ENCODE assay signal across 23 cellular contexts in the genomic region with DNA sequence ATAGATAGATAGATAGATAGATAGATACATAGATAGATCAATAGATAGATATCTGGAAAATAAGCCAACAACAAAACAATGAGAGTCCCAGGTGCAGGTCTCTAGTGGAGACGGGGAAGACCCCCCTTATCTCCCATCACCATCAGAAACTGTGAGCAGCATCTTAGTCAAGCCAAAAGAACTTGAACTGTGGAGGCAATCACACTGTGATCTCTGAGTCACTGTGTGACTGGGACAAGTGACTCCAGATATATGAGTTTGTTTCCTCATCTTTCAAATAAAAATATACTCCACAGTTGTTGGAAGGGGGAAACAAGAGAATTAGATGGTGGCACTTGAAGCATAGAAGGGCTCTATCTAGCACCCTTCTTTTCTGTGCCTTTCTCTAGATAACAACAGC. TPM values are rescaled to one million over a fixed set of nuclear protein-coding genes. Genes with fewer than 3 reads are reported as not detected.
"Had no signal": no experiment of that assay in that cellular context is flagged by ENCODE, and none has a peak within 500 bp of the region (broad histone marks: within the 10 kb centered on the region; RNA-seq: fewer than 3 reads in every experiment).

No MANE protein-coding gene starts in this region.

- H3K36me3 ChIP-seq: esophagus squamous epithelium, gastroesophageal sphincter, stomach, suprapubic skin, tibial nerve had no signal

- H3K4me1 ChIP-seq: esophagus squamous epithelium, gastroesophageal sphincter, parathyroid adenoma, stomach, suprapubic skin had no signal

- H2AFZ ChIP-seq: parathyroid adenoma had no signal

- H3K9ac ChIP-seq: parathyroid adenoma had no signal

- H3K4me3 ChIP-seq: coronary artery, esophagus squamous epithelium, gastroesophageal sphincter, stomach, suprapubic skin, tibial nerve had no signal

- ATAC-seq: activated CD8-positive, alpha-beta memory T cell treated with anti-CD3 and anti-CD28 coated beads, Interleukin-2, amount 10 ng/mL, durations not matched to agents 7 days and 5 days; activated CD8-positive, alpha-beta T cell treated with anti-CD3 and anti-CD28 coated beads for 36 hours; gastroesophageal sphincter; left colon; right cardiac atrium had no signal

- H3K27ac ChIP-seq: coronary artery, esophagus squamous epithelium, gastroesophageal sphincter, parathyroid adenoma, stomach, suprapubic skin, tibial nerve had no signal

- H3K79me2 ChIP-seq: parathyroid adenoma had no signal

- H3K9me3 ChIP-seq: esophagus squamous epithelium, gastroesophageal sphincter, stomach, suprapubic skin, tibial nerve had no signal

- DNase-seq: activated CD4-positive, alpha-beta T cell treated with anti-CD3 and anti-CD28 coated beads, Interleukin-2, amount 10 ng/mL, durations not matched to agents 24 days and 14 days; activated CD8-positive, alpha-beta memory T cell treated with anti-CD3 and anti-CD28 coated beads, Interleukin-2, amount 10 ng/mL, durations not matched to agents 7 days and 5 days; activated CD8-positive, alpha-beta T cell treated with anti-CD3 and anti-CD28 coated beads for 36 hours; activated naive CD8-positive, alpha-beta T cell treated with anti-CD3 and anti-CD28 coated beads, Interleukin-2, amount 10 ng/mL, durations not matched to agents 7 days and 5 days; activated T-cell treated with anti-CD3 and anti-CD28 coated beads for 4 hours; amygdala; cerebellar nuclear complex; endodermal cell; esophagus squamous epithelium; head of caudate nucleus; left colon; mesenchymal stem cell; nephron progenitor cell; right cardiac atrium; stimulated activated CD4-positive, alpha-beta T cell treated with anti-CD3 and anti-CD28 coated beads, Interleukin-12 subunit alpha, Interleukin-12 subunit beta, amount 100 ng/mL, for 4 hours; stimulated activated CD4-positive, alpha-beta T cell treated with anti-CD3 and anti-CD28 coated beads, Interleukin-1b, Interleukin-23, amount 100 ng/mL, for 48 hours; stomach; T1000 had no signal

RNA-seq across cellular contexts. Expression of a gene that starts 42.1 kb away (rescaled TPM):
- total RNA-seq: activated CD8-positive, alpha-beta memory T cell treated with anti-CD3 and anti-CD28 coated beads, Interleukin-2, amount 10 ng/mL, durations not matched to agents 7 days and 5 days had no signal
